9 cellular contexts compared by ENCODE assay signal in genomic region chr4:128068927-128069326, GRCh38. TPM values are rescaled to one million over a fixed set of nuclear protein-coding genes. Genes with fewer than 3 reads are reported as not detected.
DNase-seq lines count a peak whose midpoint lies in the region; ATAC-seq and TF ChIP-seq lines count a peak whose summit lies in the region.
"Had no signal": no experiment of that assay in that cellular context is flagged by ENCODE, and none has a peak within 500 bp of the region (broad histone marks: within the 10 kb centered on the region; RNA-seq: fewer than 3 reads in every experiment).

No MANE protein-coding gene starts in this region.

- H3K4me3 ChIP-seq in WI38 (ENCODE audit: low read depth, low read length) (no peak overlapping the region), mesendoderm (ENCODE audit: low read length) (no peak overlapping the region), psoas muscle (no peak overlapping the region)

- H3K9me3 Mint-ChIP-seq in HFFc6, result no peaks in the 10 kb centered on the region
- H3K9me3 Mint-ChIP-seq: immature natural killer cell had no signal

- no peak overlapping the region for H3K4me2 ChIP-seq in mesendoderm (ENCODE audit: low read length)

- H3K18ac ChIP-seq in mesendoderm (ENCODE audit: low read length), result no peak overlapping the region

- H3K36me3 Mint-ChIP-seq in HFFc6 (ENCODE audit: low read depth), result no peaks in the 10 kb centered on the region
- H3K36me3 Mint-ChIP-seq: immature natural killer cell had no signal

- H3K27ac ChIP-seq in mesendoderm (ENCODE audit: low read depth, low read length) (no peak overlapping the region), psoas muscle (no peak overlapping the region), RWPE1 (no peak overlapping the region)

- no CpG with 5 or more reads among the region's 4 CpGs for WGBS in mesendoderm (ENCODE audit: extremely low coverage, insufficient coverage, low lambda C conversion rate)
- 71 to 90% (median 85%) methylated on average over 4 of the region's 4 CpGs for WGBS in psoas muscle, 3 donors

- POLR2A ChIA-PET in RWPE1 (lab: Yijun Ruan, JAX; ENCODE audit: low non-redundant PET), result no interaction called here

- no peak for ATAC-seq in psoas muscle
- ATAC-seq in GM21528 (IDR thresholded peaks at IDR 0.05; ENCODE audit: low FRiP score, unreplicated experiment), result no peak

- H3K27me3 Mint-ChIP-seq in HFFc6 (ENCODE audit: insufficient read depth), result no peaks in the 10 kb centered on the region

- no peak overlapping the region for H3K9ac ChIP-seq in mesendoderm (ENCODE audit: low read length)

- DNase-seq in DMS53 (lab: John Stamatoyannopoulos, UW), result peak; percentile 45
- DNase-seq in DMS53 treated with DMSO at 0.1 percent for 48 hours (lab: John Stamatoyannopoulos, UW; ENCODE audit: unreplicated experiment), result no peak
- peak; percentile 12 for DNase-seq in HFFc6
- DNase-seq in mesendoderm, result peak; percentile 78
- DNase-seq in psoas muscle, result no peak
- no peak for DNase-seq in RWPE1 (ENCODE audit: low spot score)
- DNase-seq: immature natural killer cell had no signal

- H4K5ac ChIP-seq in mesendoderm (ENCODE audit: low read length), result no peak overlapping the region

- no peak overlapping the region for H2AK5ac ChIP-seq in mesendoderm (ENCODE audit: low read length)

- H2BK5ac ChIP-seq in mesendoderm (ENCODE audit: low read length), result no peak overlapping the region

- TF ChIP-seq CTCF in HFFc6 (IDR thresholded peaks at IDR 0.05) (peak; percentile 66), WI38 (IDR thresholded peaks at IDR 0.05; ENCODE audit: low read depth, low read length) (0 out of 2 replicates have a peak, but pooled peaks have one; percentile 18), psoas muscle (IDR thresholded peaks at IDR 0.05) (no peak), RWPE1 (conservative IDR thresholded peaks at IDR 0.05; ENCODE audit: low read depth) (no peak)

- H3K27me3 ChIP-seq in mesendoderm (ENCODE audit: insufficient read depth, low read length, poor library complexity), result no peaks in the 10 kb centered on the region
- H3K27me3 ChIP-seq in psoas muscle (ENCODE audit: insufficient read depth in 3 of 3, low read length in 2 of 3), result no peaks in the 10 kb centered on the region

- no peaks in the 10 kb centered on the region for H3K36me3 ChIP-seq in mesendoderm (ENCODE audit: control insufficient read depth, insufficient read depth, low read length)
- no peaks in the 10 kb centered on the region for H3K36me3 ChIP-seq in psoas muscle (ENCODE audit: insufficient read depth in 1 of 2, low read depth in 1 of 2)

- H3K4ac ChIP-seq in mesendoderm (ENCODE audit: low read depth, low read length), result no peak overlapping the region

- H3K4me3 Mint-ChIP-seq in HFFc6, result no peak overlapping the region
- H3K4me3 Mint-ChIP-seq: immature natural killer cell had no signal

- peaks cover 12% of the 10 kb centered on the region for H3K4me1 Mint-ChIP-seq in HFFc6 (ENCODE audit: low read depth)
- H3K4me1 Mint-ChIP-seq: immature natural killer cell had no signal

- H2BK15ac ChIP-seq in mesendoderm (replicated peaks; ENCODE audit: low read depth), result no peak overlapping the region

- no peak overlapping the region for H2BK120ac ChIP-seq in mesendoderm (ENCODE audit: low read depth, low read length)

- intact Hi-C loops in psoas muscle (cut with DNase I), result no loop called here

- H3K79me2 ChIP-seq in mesendoderm (ENCODE audit: control insufficient read depth, insufficient read depth, low read length), result peaks cover 15% of the 10 kb centered on the region

- H3K4me1 ChIP-seq in mesendoderm (ENCODE audit: control insufficient read depth, low read depth, low read length), result no peaks in the 10 kb centered on the region
- peaks cover 16% of the 10 kb centered on the region for H3K4me1 ChIP-seq in psoas muscle

- no peaks in the 10 kb centered on the region for H3K9me3 ChIP-seq in psoas muscle

- H3K23ac ChIP-seq in mesendoderm (ENCODE audit: low read length), result no peak overlapping the region

- no peak overlapping the region for H4K8ac ChIP-seq in mesendoderm (ENCODE audit: low read depth, low read length)

- CTCF ChIA-PET in RWPE1 (lab: Yijun Ruan, JAX), result interaction anchor here (0.6 to 0.8 kb wide), 2 partner anchors 485 to 1150 kb away, joined by 4 to 5 read pairs; no protein-coding TSS in a partner anchor

- H3K27ac Mint-ChIP-seq in HFFc6, result no peak overlapping the region
- H3K27ac Mint-ChIP-seq: immature natural killer cell had no signal

- no peak overlapping the region for H3K56ac ChIP-seq in mesendoderm (ENCODE audit: low read length)

- H3K79me1 ChIP-seq in mesendoderm (ENCODE audit: low read length), result peaks cover 1% of the 10 kb centered on the region

RNA-seq across cellular contexts. Expression of gene LARP1B, which starts 7.8 kb away (rescaled TPM):
- 10 to 100 TPM; 11.1 to 12.4 (median 11.6) TPM for total RNA-seq in HFFc6 (2021; fragmentation: NEBNext Ultra II Directional; extraction: Animal tissue kit (Norgen Biotek cat#: 25700))
- 29.0 TPM for polyA plus RNA-seq in mesendoderm (2013, experiment 1 of 2)
- 29.0 TPM for polyA plus RNA-seq in mesendoderm (2013, experiment 2 of 2)
- total RNA-seq in psoas muscle, result 10 to 100 TPM; 13.3 to 23.6 (median 20.1) TPM
- 10 to 100 TPM in 2 of 3 donors, 1 to 10 TPM in 1; 8.3 to 19.4 (median 11.7) TPM for polyA plus RNA-seq in psoas muscle

Comparison
In these comparisons a context has a peak if more than half of its experiments do, and no peak if none do; other contexts are left out.
1. DNase-seq: peak in DMS53 (single experiment), HFFc6 (single experiment) and mesendoderm (single experiment); none in DMS53 treated with DMSO at 0.1 percent for 48 hours (single experiment), psoas muscle (0 of 2) and RWPE1 (single experiment).
2. CTCF ChIP-seq: peak in HFFc6 (single experiment) and WI38 (single experiment); none in psoas muscle (single experiment) and RWPE1 (single experiment).